Comparison of ENCODE assay signal across 1 cellular context in genomic region chrX:24525455-24525854, GRCh38.
TF ChIP-seq lines count a peak whose summit lies in the region.

No MANE protein-coding gene starts in this region.

TF ChIP-seq in GM23338, 12 proteins besides CTCF, POLR2A, EP300 and RAD21 (continued from another document):
- TF ChIP-seq REST (IDR thresholded peaks at IDR 0.05; ENCODE audit: unreplicated experiment): no peak
- TF ChIP-seq POLR2AphosphoS5 (IDR thresholded peaks at IDR 0.05; ENCODE audit: low read depth): no peak
- TF ChIP-seq EZH2 (IDR thresholded peaks at IDR 0.05; ENCODE audit: low read depth, unreplicated experiment): no peak
- TF ChIP-seq ZNF331 (CRISPR knock-in tag; IDR thresholded peaks at IDR 0.05; ENCODE audit: low read depth): no peak
- TF ChIP-seq JUNB (IDR thresholded peaks at IDR 0.05; ENCODE audit: unreplicated experiment): no peak
- no peak for TF ChIP-seq ZNF462 (CRISPR knock-in tag; IDR thresholded peaks at IDR 0.05)
